In the genomic region with DNA sequence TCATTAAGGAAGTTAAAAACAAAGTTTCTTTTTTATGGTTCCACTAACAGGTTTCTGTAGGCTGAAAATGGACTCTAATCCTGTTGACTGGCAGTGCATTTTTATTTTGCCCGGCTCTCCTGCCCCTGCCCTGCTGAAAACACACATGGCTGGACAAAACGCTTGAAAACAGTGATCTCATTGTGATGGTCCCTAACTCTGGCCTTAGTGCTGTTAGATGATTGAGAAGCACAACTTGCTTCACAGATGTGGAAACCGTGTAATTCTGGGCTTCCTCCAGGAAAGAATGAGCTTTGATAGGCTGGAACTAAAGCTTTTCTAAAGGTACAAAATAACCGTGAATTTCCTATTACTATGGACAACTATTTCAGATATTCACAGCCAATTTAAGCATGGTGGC, we compare ENCODE assay signal across 24 cellular contexts.
"Had no signal": no experiment of that assay in that cellular context is flagged by ENCODE, and none has a peak within 500 bp of the region (broad histone marks: within the 10 kb centered on the region; RNA-seq: fewer than 3 reads in every experiment).

No MANE protein-coding gene starts in this region.

- H3K27ac ChIP-seq: body of pancreas, dorsolateral prefrontal cortex, epithelial cell of prostate, foreskin keratinocyte, prostate gland, right atrium auricular region, thyroid gland had no signal

- H3K27me3 Mint-ChIP-seq: activated CD4-positive, alpha-beta memory T cell treated with anti-CD3 and anti-CD28 coated beads, Interleukin-2, amount 10 ng/mL, durations not matched to agents 7 days and 5 days; activated CD8-positive, alpha-beta memory T cell treated with anti-CD3 and anti-CD28 coated beads, Interleukin-2, amount 10 ng/mL, durations not matched to agents 7 days and 5 days; activated naive CD8-positive, alpha-beta T cell treated with anti-CD3 and anti-CD28 coated beads, Interleukin-2, amount 10 ng/mL, durations not matched to agents 7 days and 5 days; naive thymus-derived CD4-positive, alpha-beta T cell had no signal

- ATAC-seq: activated CD8-positive, alpha-beta memory T cell treated with anti-CD3 and anti-CD28 coated beads, Interleukin-2, amount 10 ng/mL, durations not matched to agents 7 days and 5 days; body of pancreas; foreskin keratinocyte; left lobe of liver; naive thymus-derived CD4-positive, alpha-beta T cell had no signal

- H3K36me3 ChIP-seq: prostate gland, right atrium auricular region, thyroid gland had no signal

- FAIRE-seq: urothelium cell line had no signal

- H3K4me1 ChIP-seq: body of pancreas, foreskin keratinocyte, prostate gland, right atrium auricular region, thyroid gland had no signal

- H3K36me3 Mint-ChIP-seq: activated CD8-positive, alpha-beta memory T cell treated with anti-CD3 and anti-CD28 coated beads, Interleukin-2, amount 10 ng/mL, durations not matched to agents 7 days and 5 days; activated naive CD8-positive, alpha-beta T cell treated with anti-CD3 and anti-CD28 coated beads, Interleukin-2, amount 10 ng/mL, durations not matched to agents 7 days and 5 days had no signal

- H3K4me3 ChIP-seq: body of pancreas, dorsolateral prefrontal cortex, prostate gland, right atrium auricular region, thyroid gland had no signal

- H3K27me3 ChIP-seq: body of pancreas, dorsolateral prefrontal cortex, foreskin keratinocyte, right atrium auricular region, thyroid gland had no signal

- DNase-seq: activated CD4-positive, alpha-beta memory T cell treated with anti-CD3 and anti-CD28 coated beads, Interleukin-2, amount 10 ng/mL, durations not matched to agents 7 days and 5 days; activated CD4-positive, alpha-beta T cell treated with anti-CD3 and anti-CD28 coated beads for 48 hours; activated CD4-positive, CD25-positive, alpha-beta regulatory T cell; activated CD8-positive, alpha-beta memory T cell treated with anti-CD3 and anti-CD28 coated beads, Interleukin-2, amount 10 ng/mL, durations not matched to agents 7 days and 5 days; activated naive CD4-positive, alpha-beta T cell treated with Interleukin-2 at 50 U/mL for 16 hours; activated naive CD8-positive, alpha-beta T cell treated with anti-CD3 and anti-CD28 coated beads, Interleukin-2, amount 10 ng/mL, durations not matched to agents 7 days and 5 days; amygdala; body of pancreas; caudate nucleus; dorsolateral prefrontal cortex; foreskin keratinocyte; hypothalamus; kidney; naive thymus-derived CD4-positive, alpha-beta T cell; stimulated activated CD4-positive, alpha-beta T cell treated with anti-CD3 and anti-CD28 coated beads, Interleukin-2, amount 100 ng/mL, for 24 hours; stimulated activated naive CD4-positive, alpha-beta T cell treated with Interleukin-2 at 50 U/mL for 16 hours; T-helper 1 cell; T-helper 9 cell; thyroid gland had no signal

- H3K27ac Mint-ChIP-seq: activated CD4-positive, alpha-beta memory T cell treated with anti-CD3 and anti-CD28 coated beads, Interleukin-2, amount 10 ng/mL, durations not matched to agents 7 days and 5 days; activated CD8-positive, alpha-beta memory T cell treated with anti-CD3 and anti-CD28 coated beads, Interleukin-2, amount 10 ng/mL, durations not matched to agents 7 days and 5 days; activated naive CD8-positive, alpha-beta T cell treated with anti-CD3 and anti-CD28 coated beads, Interleukin-2, amount 10 ng/mL, durations not matched to agents 7 days and 5 days; naive thymus-derived CD4-positive, alpha-beta T cell had no signal

- H3K9me3 ChIP-seq: body of pancreas, prostate gland, right atrium auricular region, thyroid gland had no signal

- H3K4me1 Mint-ChIP-seq: activated CD4-positive, alpha-beta memory T cell treated with anti-CD3 and anti-CD28 coated beads, Interleukin-2, amount 10 ng/mL, durations not matched to agents 7 days and 5 days; activated CD8-positive, alpha-beta memory T cell treated with anti-CD3 and anti-CD28 coated beads, Interleukin-2, amount 10 ng/mL, durations not matched to agents 7 days and 5 days; activated naive CD8-positive, alpha-beta T cell treated with anti-CD3 and anti-CD28 coated beads, Interleukin-2, amount 10 ng/mL, durations not matched to agents 7 days and 5 days; naive thymus-derived CD4-positive, alpha-beta T cell had no signal

- H3K4me3 Mint-ChIP-seq: activated CD4-positive, alpha-beta memory T cell treated with anti-CD3 and anti-CD28 coated beads, Interleukin-2, amount 10 ng/mL, durations not matched to agents 7 days and 5 days; activated CD8-positive, alpha-beta memory T cell treated with anti-CD3 and anti-CD28 coated beads, Interleukin-2, amount 10 ng/mL, durations not matched to agents 7 days and 5 days; activated naive CD8-positive, alpha-beta T cell treated with anti-CD3 and anti-CD28 coated beads, Interleukin-2, amount 10 ng/mL, durations not matched to agents 7 days and 5 days; naive thymus-derived CD4-positive, alpha-beta T cell had no signal
